ENCODE assay signal across 21 cellular contexts in genomic region chr22:22166941-22167713, GRCh38.
A peak's percentile ranks its signal among the peaks of the same experiment; 100 is the strongest.
DNase-seq lines count a peak whose midpoint lies in the region; ATAC-seq, FAIRE-seq and TF ChIP-seq lines count a peak whose summit lies in the region.
"Had no signal": no experiment of that assay in that cellular context is flagged by ENCODE, and none has a peak within 500 bp of the region (broad histone marks: within the 10 kb centered on the region; RNA-seq: fewer than 3 reads in every experiment).

No MANE protein-coding gene starts in this region.

- ATAC-seq in HG03135 (IDR thresholded peaks at IDR 0.05; ENCODE audit: unreplicated experiment), result peak; percentile 5
- ATAC-seq in HG02970 (IDR thresholded peaks at IDR 0.05; ENCODE audit: low FRiP score, unreplicated experiment), result no peak
- no peak for ATAC-seq in pancreas
- ATAC-seq: left cardiac atrium, Right ventricle myocardium inferior had no signal

- H3K4me3 ChIP-seq in OCI-LY1 (ENCODE audit: low read depth, low read length, poor library complexity, severe bottlenecking), result peak overlapping the region; percentile 28
- peak overlapping the region in 1 of 2 donors; percentile 32 for H3K4me3 ChIP-seq in neuronal stem cell (ENCODE audit: low read length in 2 of 2)
- H3K4me3 ChIP-seq in pancreas, result no peak overlapping the region
- H3K4me3 ChIP-seq: coronary artery, tibial nerve had no signal

- WGBS in neuronal stem cell (ENCODE audit: extremely low coverage in 2 of 2, insufficient read length in 2 of 2, insufficient replicate concordance in 1 of 2), 2 donors, result no CpG with 5 or more reads among the region's 5 CpGs
- WGBS in pancreas, 2 donors, result 52 to 55% methylated on average over 5 of the region's 5 CpGs

- no peaks in the 10 kb centered on the region for H3K36me3 ChIP-seq in OCI-LY1 (ENCODE audit: insufficient read depth, low read length)
- H3K36me3 ChIP-seq in neuronal stem cell (replicated peaks in 1 of 2; ENCODE audit: control insufficient read depth in 2 of 2, insufficient read depth in 2 of 2, low read length in 2 of 2), result no peaks in the 10 kb centered on the region
- H3K36me3 ChIP-seq in pancreas, result no peaks in the 10 kb centered on the region
- H3K36me3 ChIP-seq: tibial nerve had no signal

- peak overlapping the region; percentile 68 for H3K9ac ChIP-seq in OCI-LY1 (ENCODE audit: low read length)
- H3K9ac ChIP-seq in neuronal stem cell (ENCODE audit: low read depth, low read length, poor library complexity), result peak overlapping the region; percentile 1

- TF ChIP-seq CTCF in OCI-LY1 (IDR thresholded peaks at IDR 0.05; ENCODE audit: low read length) (no peak), pancreas (IDR thresholded peaks at IDR 0.05) (no peak)

- H3F3A ChIP-seq in OCI-LY1 (ENCODE audit: insufficient read depth, low read length), result no peaks in the 10 kb centered on the region; the same call in 1 of the 2 replicates

- H3K4me1 ChIP-seq in OCI-LY1 (ENCODE audit: insufficient read depth, low read length, severe bottlenecking) (peaks cover 93% of the 10 kb centered on the region), neuronal stem cell (ENCODE audit: control insufficient read depth in 2 of 2, insufficient read depth in 1 of 2, low read depth in 1 of 2, low read length in 2 of 2) (no peaks in the 10 kb centered on the region), pancreas (no peaks in the 10 kb centered on the region)

- H4K8ac ChIP-seq in neuronal stem cell (ENCODE audit: low read depth, low read length), result no peak overlapping the region

- no peaks in the 10 kb centered on the region for H4K20me1 ChIP-seq in OCI-LY1 (ENCODE audit: insufficient read depth, low read length)

- H2BK15ac ChIP-seq in neuronal stem cell (ENCODE audit: low read length), result no peak overlapping the region

- H2AK5ac ChIP-seq in neuronal stem cell (ENCODE audit: low read depth, low read length), result no peak overlapping the region

- no peaks in the 10 kb centered on the region for H3K27me3 ChIP-seq in OCI-LY1 (ENCODE audit: insufficient read depth, low read length)
- peaks cover 0 to 62% (median 24%) of the 10 kb centered on the region in 3 experiments for H3K27me3 ChIP-seq in neuronal stem cell (ENCODE audit: control insufficient read depth in 3 of 3, insufficient read depth in 3 of 3, low read depth in 1 of 3, low read length in 3 of 3)
- no peaks in the 10 kb centered on the region for H3K27me3 ChIP-seq in pancreas
- H3K27me3 ChIP-seq: tibial nerve had no signal

- no peaks in the 10 kb centered on the region for H3K79me1 ChIP-seq in neuronal stem cell (ENCODE audit: low read depth, low read length)

- H3K18ac ChIP-seq in neuronal stem cell (ENCODE audit: low read length), result no peak overlapping the region

- H3K4ac ChIP-seq in neuronal stem cell (ENCODE audit: low read length), result no peak overlapping the region

- H3K4me2 ChIP-seq in OCI-LY1 (ENCODE audit: low read length) (peak overlapping the region; percentile 83), neuronal stem cell (ENCODE audit: insufficient read depth, low read length, poor library complexity, severe bottlenecking) (no peak overlapping the region)

- H3K27ac ChIP-seq in OCI-LY1 (ENCODE audit: low read depth, low read length, poor library complexity, severe bottlenecking) (peak overlapping the region; percentile 98), neuronal stem cell (replicated peaks; ENCODE audit: low read length) (no peak overlapping the region), pancreas (no peak overlapping the region)
- H3K27ac ChIP-seq: coronary artery had no signal

- H3K9me3 ChIP-seq in OCI-LY1 (ENCODE audit: low read length) (no peaks in the 10 kb centered on the region), neuronal stem cell (replicated peaks in 1 of 2; ENCODE audit: control insufficient read depth in 2 of 2, insufficient read depth in 1 of 2, low read depth in 1 of 2, low read length in 2 of 2) (no peaks in the 10 kb centered on the region), pancreas (no peaks in the 10 kb centered on the region)
- H3K9me3 ChIP-seq: tibial nerve had no signal

- no peak overlapping the region for H2AFZ ChIP-seq in OCI-LY1 (ENCODE audit: low read length)
- no peak overlapping the region for H2AFZ ChIP-seq in neuronal stem cell (ENCODE audit: low read length)

- FAIRE-seq in GM12892 (lab: Jason Lieb, UNC) (peak; percentile 56), pancreas (lab: Jason Lieb, UNC) (no peak)

- H3K14ac ChIP-seq in neuronal stem cell (ENCODE audit: low read length), result no peak overlapping the region

- H3K9me2 ChIP-seq in OCI-LY1 (ENCODE audit: low read depth, low read length), result no peaks in the 10 kb centered on the region

- DNase-seq in GM12892 (ENCODE audit: insufficient read length) (no peak), neuronal stem cell (ENCODE audit: low spot score) (no peak), pancreas (no peak)
- no peak for DNase-seq in stimulated activated naive CD4-positive, alpha-beta T cell treated with Interleukin-2 at 50 U/mL for 16 hours (lab: John Stamatoyannopoulos, UW)
- no peak for DNase-seq in activated CD4-positive, alpha-beta T cell treated with anti-CD3 and anti-CD28 coated beads for 4 hours
- DNase-seq: activated CD4-positive, alpha-beta T cell treated with anti-CD3 and anti-CD28 coated beads for 48 hours; CD8-positive, alpha-beta T cell; HFFc6; left cardiac atrium; mesenchymal stem cell; naive thymus-derived CD4-positive, alpha-beta T cell; NCI-H510A; posterior cingulate gyrus; stimulated activated CD4-positive, alpha-beta T cell treated with anti-CD3 and anti-CD28 coated beads, Interleukin-2, amount 100 ng/mL, for 24 hours; T-helper 1 cell had no signal

- no peak overlapping the region for H2BK120ac ChIP-seq in neuronal stem cell (ENCODE audit: low read depth, low read length)

- H2BK12ac ChIP-seq in neuronal stem cell (ENCODE audit: low read length), result no peak overlapping the region

- H3K79me2 ChIP-seq in OCI-LY1 (ENCODE audit: insufficient read depth, low read length), result no peaks in the 10 kb centered on the region

- H2BK5ac ChIP-seq in neuronal stem cell (ENCODE audit: low read length), result no peak overlapping the region

- peak overlapping the region; percentile 76 for H3K23ac ChIP-seq in neuronal stem cell (ENCODE audit: low read depth, low read length, poor library complexity)

- no peak overlapping the region for H4K91ac ChIP-seq in neuronal stem cell (ENCODE audit: low read depth, low read length, poor library complexity)

- TF ChIP-seq POLR2A in GM12892 (IDR thresholded peaks at IDR 0.05; ENCODE audit: low read depth, low read length), result no peak

- intact Hi-C loops in pancreas (cut with DNase I), result no loop called here
